In the genomic region with DNA sequence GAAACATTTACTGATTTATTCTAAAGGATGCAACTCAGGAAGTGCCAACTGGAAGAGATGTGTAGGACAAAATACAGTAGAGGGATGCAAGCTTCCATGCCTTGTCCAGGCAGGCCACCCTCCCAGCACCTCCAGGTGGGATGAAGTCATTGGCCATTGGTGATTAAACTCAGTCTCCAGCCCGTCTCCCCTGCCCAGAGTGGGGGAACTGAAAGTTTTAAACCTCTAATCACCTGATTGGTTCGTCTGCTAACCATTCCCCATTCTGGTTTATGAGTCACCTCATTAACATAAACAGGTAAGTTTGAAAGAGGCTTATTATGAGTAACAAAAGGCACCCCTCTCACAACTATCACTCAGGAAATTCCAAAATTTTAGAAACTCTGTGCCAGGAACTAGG, we compare ENCODE assay signal across 13 cellular contexts. TPM values are rescaled to one million over a fixed set of nuclear protein-coding genes. Genes with fewer than 3 reads are reported as not detected.
DNase-seq lines count a peak whose midpoint lies in the region; ATAC-seq, FAIRE-seq and TF ChIP-seq lines count a peak whose summit lies in the region.
"Had no signal": no experiment of that assay in that cellular context is flagged by ENCODE, and none has a peak within 500 bp of the region (broad histone marks: within the 10 kb centered on the region; RNA-seq: fewer than 3 reads in every experiment).

No MANE protein-coding gene starts in this region.

- TF ChIP-seq CTCF in epithelial cell of esophagus (IDR thresholded peaks at IDR 0.05; ENCODE audit: insufficient read depth, low read depth, low read length, missing control alignments) (no peak), omental fat pad (IDR thresholded peaks at IDR 0.05) (no peak)

- ATAC-seq in GM19035 (IDR thresholded peaks at IDR 0.05; ENCODE audit: unreplicated experiment) (peak; percentile 23), HG03354 (IDR thresholded peaks at IDR 0.05; ENCODE audit: poor library complexity, severe bottlenecking, unreplicated experiment) (peak; percentile 24), omental fat pad (ENCODE audit: low FRiP score) (no peak)

- FAIRE-seq in GM12891 (lab: Jason Lieb, UNC) = no peak
- FAIRE-seq: GM12892, H54 had no signal

- TF ChIP-seq POLR2A in GM12891 (IDR thresholded peaks at IDR 0.05; ENCODE audit: low read depth, low read length) = no peak; the same call in 1 of the 2 replicates

- DNase-seq in GM12891 (ENCODE audit: insufficient read length, low spot score) (no peak), epithelial cell of esophagus (ENCODE audit: low read depth) (peak; percentile 58), NOMO-1 treated with dmso at 0.1 percent for 144 hours (lab: John Stamatoyannopoulos, UW; ENCODE audit: unreplicated experiment) (no peak), NCI-H2227 treated with DMSO at 0.1 percent for 48 hours (lab: John Stamatoyannopoulos, UW) (no peak), KG1 (lab: John Stamatoyannopoulos, UW) (no peak), omental fat pad (ENCODE audit: low spot score) (no peak)
- DNase-seq: NCI-H69, uterus had no signal

- H3K4me3 ChIP-seq in epithelial cell of esophagus (ENCODE audit: low read length) = no peak overlapping the region
- H3K4me3 ChIP-seq: SK-N-MC, uterus had no signal

TF ChIP-seq in GM12891, 5 proteins besides CTCF, POLR2A, EP300 and RAD21:
- TF ChIP-seq POLR2AphosphoS5 (IDR thresholded peaks at IDR 0.05; ENCODE audit: low read depth, low read length) (no peak; the same call in 1 of the 2 replicates), SPI1 (IDR thresholded peaks at IDR 0.05; ENCODE audit: low read depth, low read length) (peak; percentile 71), PAX5 (IDR thresholded peaks at IDR 0.05; ENCODE audit: insufficient read depth, low read length, severe bottlenecking) (no peak)

RNA-seq across cellular contexts. Expression of a gene that starts 8.1 kb away (rescaled TPM):
- 82.8 TPM for polyA plus RNA-seq in GM12891 (2012; ENCODE audit: low read depth, missing spikeins)
- total RNA-seq in omental fat pad = 100 to 1,000 TPM in 1 of 4 donors, 10 to 100 TPM in 3; 24.4 to 106 (median 75.0) TPM
